Comparison of ENCODE assay signal across 8 cellular contexts in genomic region chr12:57941165-57941894, GRCh38. TPM values are rescaled to one million over a fixed set of nuclear protein-coding genes. Genes with fewer than 3 reads are reported as not detected.
DNase-seq lines count a peak whose midpoint lies in the region; ATAC-seq lines count a peak whose summit lies in the region.

TSS of gene ATP23 (plus strand) at chr12:57941567. CDS start at chr12:57941702, 135 bp downstream.

- H3K9me3 ChIP-seq in HUES48 (ENCODE audit: control insufficient read depth, insufficient read depth, low read length) (no peaks in the 10 kb centered on the region), NT2/D1 (ENCODE audit: insufficient read depth, low read length) (no peaks in the 10 kb centered on the region), endocrine pancreas (ENCODE audit: control insufficient read depth, low read length) (no peaks in the 10 kb centered on the region), mesodermal cell (ENCODE audit: control insufficient read depth, low read length) (no peaks in the 10 kb centered on the region)

- H3K27ac ChIP-seq in HUES48 (ENCODE audit: low read depth, low read length), result peak within 1 kb of the TSS; percentile 84
- H3K27ac ChIP-seq in mesodermal cell (ENCODE audit: low read depth, low read length, severe bottlenecking), result peak within 1 kb of the TSS; percentile 48

- H3K36me3 ChIP-seq in HUES48 (ENCODE audit: control insufficient read depth, insufficient read depth, low read length) (no peaks in the 10 kb centered on the region), NT2/D1 (ENCODE audit: insufficient read depth, insufficient read length, low read length) (no peaks in the 10 kb centered on the region), endocrine pancreas (ENCODE audit: control insufficient read depth, insufficient read depth, low read length) (no peaks in the 10 kb centered on the region), mesodermal cell (ENCODE audit: control insufficient read depth, insufficient read depth, low read length) (no peaks in the 10 kb centered on the region)

- peak within 1 kb of the TSS; percentile 69 for H3K9ac ChIP-seq in HUES48 (ENCODE audit: low read depth, low read length)
- peak within 1 kb of the TSS; percentile 94 for H3K9ac ChIP-seq in NT2/D1 (ENCODE audit: insufficient read length, low read depth)
- H3K9ac ChIP-seq in endocrine pancreas (ENCODE audit: control insufficient read depth, insufficient read depth, low read length), result peak within 1 kb of the TSS; percentile 89

- H3K4me3 ChIP-seq in HUES48 (ENCODE audit: low read depth, low read length), result peak within 1 kb of the TSS; percentile 99
- H3K4me3 ChIP-seq in NT2/D1 (ENCODE audit: insufficient read length, low read depth), result peak within 1 kb of the TSS; percentile 85
- peak within 1 kb of the TSS; percentile 71 for H3K4me3 ChIP-seq in endocrine pancreas (ENCODE audit: control insufficient read depth, insufficient read depth, low read length)
- peak within 1 kb of the TSS; percentile 52 for H3K4me3 ChIP-seq in mesodermal cell (ENCODE audit: extremely low read depth, insufficient read depth, low read length, poor library complexity, severe bottlenecking)

- 0% methylated on average over 33 to 36 of the region's 55 CpGs for WGBS in mesodermal cell (ENCODE audit: insufficient coverage in 2 of 2), 2 experiments

- DNase-seq in Caki2 (ENCODE audit: low read depth) (peak; percentile 97), NT2/D1 (ENCODE audit: low read depth, low spot score) (peak; percentile 90)
- DNase-seq in activated CD8-positive, alpha-beta memory T cell treated with anti-CD3 and anti-CD28 coated beads, Interleukin-2, amount 50 U/mL, for 1 hour (ENCODE audit: extremely low read depth), result peak; percentile 74
- peak; percentile 75 for DNase-seq in stimulated activated CD8-positive, alpha-beta memory T cell treated with anti-CD3 and anti-CD28 coated beads, Interleukin-15, amount 100 ng/mL, for 24 hours (ENCODE audit: low read depth)

- peaks cover 7% of the 10 kb centered on the region for H3K4me1 ChIP-seq in HUES48 (ENCODE audit: control insufficient read depth, insufficient read depth, low read length)
- no peaks in the 10 kb centered on the region for H3K4me1 ChIP-seq in NT2/D1 (ENCODE audit: insufficient read depth, insufficient read length)
- H3K4me1 ChIP-seq in endocrine pancreas (ENCODE audit: control insufficient read depth, insufficient read depth, low read length), result peaks cover 4% of the 10 kb centered on the region
- no peaks in the 10 kb centered on the region for H3K4me1 ChIP-seq in mesodermal cell (ENCODE audit: control insufficient read depth, insufficient read depth, low read length, poor library complexity, severe bottlenecking)

- peak; percentile 84 for ATAC-seq in GM21423 (IDR thresholded peaks at IDR 0.05; ENCODE audit: unreplicated experiment)

- H3K27me3 ChIP-seq in HUES48 (ENCODE audit: control insufficient read depth, insufficient read depth, low read length) (peaks cover 17% of the 10 kb centered on the region), NT2/D1 (ENCODE audit: insufficient read depth, insufficient read length) (no peaks in the 10 kb centered on the region), endocrine pancreas (ENCODE audit: control insufficient read depth, insufficient read depth, low read length) (no peaks in the 10 kb centered on the region)

- in situ Hi-C loops in Caki2 (cut with HindIII; ENCODE audit: low pct_unique_long_range_greater_than_20kb, low sequenced_read_pairs), result no loop called here

RNA-seq across cellular contexts. Expression of gene ATP23, which starts in this region (rescaled TPM):
- 15.3 and 27.9 TPM in 2 replicates for total RNA-seq in Caki2 (2014; rRNA removed; shearing (Covaris generic); ENCODE audit: low replicate concordance)
- 9.5 TPM for polyA plus RNA-seq in mesodermal cell (2013, experiment 1 of 2)
- 7.6 TPM for polyA plus RNA-seq in mesodermal cell (2013, experiment 2 of 2)

Comparison
In these comparisons a context has a peak if more than half of its experiments do, and no peak if none do; other contexts are left out.
1. Peak in every context shown above with its lines: DNase-seq, ATAC-seq, H3K4me3 ChIP-seq and H3K27ac ChIP-seq.